Comparison of ENCODE assay signal across 10 cellular contexts in genomic region chr2:73269686-73270465, GRCh38. TPM values are rescaled to one million over a fixed set of nuclear protein-coding genes. Genes with fewer than 3 reads are reported as not detected.
DNase-seq lines count a peak whose midpoint lies in the region; ATAC-seq and TF ChIP-seq lines count a peak whose summit lies in the region.
"Had no signal": no experiment of that assay in that cellular context is flagged by ENCODE, and none has a peak within 500 bp of the region (broad histone marks: within the 10 kb centered on the region; RNA-seq: fewer than 3 reads in every experiment).

No MANE protein-coding gene starts in this region.

- intact Hi-C loops in uterus (cut with DNase I; ENCODE audit: low total_unique reads) = no loop called here

- H2AFZ ChIP-seq in GM23338 = no peak overlapping the region

- POLR2A ChIA-PET in CD8-positive, alpha-beta memory T cell (lab: Charles Lee) = interaction anchor here (1.6 kb wide), 1 partner anchor 20 kb away, joined by 5 read pairs; no protein-coding TSS in a partner anchor
- POLR2A ChIA-PET in activated CD8-positive, alpha-beta T cell treated with anti-CD3 and anti-CD28 coated beads, Interleukin-2, amount 10 ng/mL, durations not matched to agents 7 days and 5 days (lab: Charles Lee) = interaction anchor here (0.6 to 1.3 kb wide), 2 partner anchors 34 to 36 kb away, joined by 3 read pairs; partner anchors contain the start of gene CCT7

- TF ChIP-seq CTCF in GM23338 (conservative IDR thresholded peaks at IDR 0.05; ENCODE audit: low read depth in 2 of 2) (no peak), uterus (IDR thresholded peaks at IDR 0.05) (no peak)

- no peaks in the 10 kb centered on the region for H3K9me3 ChIP-seq in CD8-positive, alpha-beta memory T cell (ENCODE audit: low read length)
- no peaks in the 10 kb centered on the region for H3K9me3 ChIP-seq in uterus
- H3K9me3 ChIP-seq: sigmoid colon, thyroid gland had no signal

- H3K27me3 ChIP-seq in CD8-positive, alpha-beta memory T cell (ENCODE audit: insufficient read depth, low read length, poor library complexity, severe bottlenecking) = no peaks in the 10 kb centered on the region
- H3K27me3 ChIP-seq in GM23338 (ENCODE audit: insufficient read depth) (peaks cover 29% of the 10 kb centered on the region), uterus (no peaks in the 10 kb centered on the region)
- H3K27me3 ChIP-seq: thyroid gland had no signal

- CTCF ChIA-PET in CD8-positive, alpha-beta memory T cell (lab: Charles Lee) = interaction anchor here (0.9 kb wide), 1 partner anchor 35 kb away, joined by 3 read pairs; the partner anchor contains the start of gene CCT7
- CTCF ChIA-PET in activated CD8-positive, alpha-beta T cell treated with anti-CD3 and anti-CD28 coated beads, Interleukin-2, amount 10 ng/mL, durations not matched to agents 7 days and 5 days (lab: Charles Lee) = no interaction called here

- H3K9me3 Mint-ChIP-seq in CD8-positive, alpha-beta memory T cell = peaks cover 0 to 1% (median 0%) of the 10 kb centered on the region in 5 donors
- H3K9me3 Mint-ChIP-seq in GM23338 (no peaks in the 10 kb centered on the region; the same call in 1 of the 3 replicates), memory B cell (no peaks in the 10 kb centered on the region)
- H3K9me3 Mint-ChIP-seq in activated CD8-positive, alpha-beta T cell treated with anti-CD3 and anti-CD28 coated beads, Interleukin-2, amount 10 ng/mL, durations not matched to agents 7 days and 5 days (ENCODE audit: insufficient read depth) = no peaks in the 10 kb centered on the region

- H3K4me1 ChIP-seq in CD8-positive, alpha-beta memory T cell (ENCODE audit: insufficient read depth, low read length) = peaks cover 11% of the 10 kb centered on the region
- H3K4me1 ChIP-seq in GM23338 (ENCODE audit: insufficient read depth) (peaks cover 11% of the 10 kb centered on the region), uterus (peaks cover 0 to 3% of the 10 kb centered on the region in 2 donors)

- H3K27ac ChIP-seq in CD8-positive, alpha-beta memory T cell (ENCODE audit: low read depth, low read length) = no peak overlapping the region
- H3K27ac ChIP-seq in GM23338 (ENCODE audit: low read depth) = no peak overlapping the region
- no peak overlapping the region for H3K27ac ChIP-seq in uterus
- H3K27ac ChIP-seq: sigmoid colon, thyroid gland had no signal

- H3K4me3 ChIP-seq in CD8-positive, alpha-beta memory T cell (ENCODE audit: low read length) = peak overlapping the region; percentile 42
- H3K4me3 ChIP-seq in GM23338 (peak overlapping the region; percentile 69), uterus (no peak overlapping the region)

- no peaks in the 10 kb centered on the region for H3K27me3 Mint-ChIP-seq in CD8-positive, alpha-beta memory T cell
- H3K27me3 Mint-ChIP-seq in GM23338 (ENCODE audit: insufficient read depth, low read depth, poor library complexity) = peaks cover 25% of the 10 kb centered on the region
- H3K27me3 Mint-ChIP-seq in activated CD8-positive, alpha-beta T cell treated with anti-CD3 and anti-CD28 coated beads, Interleukin-2, amount 10 ng/mL, durations not matched to agents 7 days and 5 days (ENCODE audit: low read depth) = no peaks in the 10 kb centered on the region
- H3K27me3 Mint-ChIP-seq in memory B cell = no peaks in the 10 kb centered on the region

- TF ChIP-seq POLR2A in uterus (IDR thresholded peaks at IDR 0.05) = no peak

- H3K36me3 Mint-ChIP-seq in CD8-positive, alpha-beta memory T cell = peaks cover 0 to 11% (median 7%) of the 10 kb centered on the region in 3 donors
- peaks cover 11% of the 10 kb centered on the region; the same call in 2 of the 3 replicates for H3K36me3 Mint-ChIP-seq in GM23338 (ENCODE audit: low read depth)
- peaks cover 25% of the 10 kb centered on the region for H3K36me3 Mint-ChIP-seq in activated CD8-positive, alpha-beta T cell treated with anti-CD3 and anti-CD28 coated beads, Interleukin-2, amount 10 ng/mL, durations not matched to agents 7 days and 5 days (ENCODE audit: low read depth)
- peaks cover 9% of the 10 kb centered on the region for H3K36me3 Mint-ChIP-seq in memory B cell

- no peaks in the 10 kb centered on the region for H3K36me3 ChIP-seq in CD8-positive, alpha-beta memory T cell (ENCODE audit: insufficient read depth, low read length)
- H3K36me3 ChIP-seq in GM23338 (ENCODE audit: insufficient read depth) (no peaks in the 10 kb centered on the region), uterus (no peaks in the 10 kb centered on the region)
- H3K36me3 ChIP-seq: sigmoid colon, thyroid gland had no signal

- H3K4me1 Mint-ChIP-seq in CD8-positive, alpha-beta memory T cell = peaks cover 21 to 34% (median 25%) of the 10 kb centered on the region in 3 donors
- H3K4me1 Mint-ChIP-seq in GM23338 (peaks cover 14% of the 10 kb centered on the region), memory B cell (peaks cover 21% of the 10 kb centered on the region)
- H3K4me1 Mint-ChIP-seq in activated CD8-positive, alpha-beta T cell treated with anti-CD3 and anti-CD28 coated beads, Interleukin-2, amount 10 ng/mL, durations not matched to agents 7 days and 5 days (ENCODE audit: low read depth) = peaks cover 20% of the 10 kb centered on the region

- ATAC-seq in GM23338 = peak; percentile 9
- ATAC-seq in activated CD8-positive, alpha-beta T cell treated with anti-CD3 and anti-CD28 coated beads, Interleukin-2, amount 10 ng/mL, durations not matched to agents 7 days and 5 days = peak; percentile 1
- no peak for ATAC-seq in memory B cell (ENCODE audit: low read depth)
- no peak for ATAC-seq in GM19452 (IDR thresholded peaks at IDR 0.05; ENCODE audit: unreplicated experiment)

- H3K4me3 Mint-ChIP-seq in CD8-positive, alpha-beta memory T cell = peak overlapping the region; percentile 58 to 72 (median 63)
- H3K4me3 Mint-ChIP-seq in GM23338 (peak overlapping the region; percentile 65), memory B cell (peak overlapping the region; percentile 72)
- H3K4me3 Mint-ChIP-seq in activated CD8-positive, alpha-beta T cell treated with anti-CD3 and anti-CD28 coated beads, Interleukin-2, amount 10 ng/mL, durations not matched to agents 7 days and 5 days = peak overlapping the region; percentile 52

- H3K79me2 ChIP-seq in GM23338 (replicated peaks; ENCODE audit: insufficient read depth) = 0 out of 2 replicates have a peak, but pooled peaks cover 5% of the 10 kb centered on the region

- peak overlapping the region; percentile 85 for H3K4me2 ChIP-seq in GM23338

- H4K20me1 ChIP-seq in GM23338 (replicated peaks; ENCODE audit: insufficient read depth) = peaks cover 9% of the 10 kb centered on the region; the same call in 1 of the 2 replicates

- peaks cover 8% of the 10 kb centered on the region; the same call in 1 of the 2 replicates for H3F3A ChIP-seq in GM23338 (replicated peaks; ENCODE audit: low read depth)

- no peak for DNase-seq in CD8-positive, alpha-beta memory T cell
- DNase-seq in GM23338 (ENCODE audit: low spot score) (no peak), memory B cell (ENCODE audit: low spot score in 2 of 2) (no peak), uterus (no peak), islet precursor cell (no peak)
- no peak for DNase-seq in activated CD8-positive, alpha-beta T cell treated with anti-CD3 and anti-CD28 coated beads, Interleukin-2, amount 10 ng/mL, durations not matched to agents 7 days and 5 days
- no peak for DNase-seq in activated CD4-positive, alpha-beta T cell treated with anti-CD3 and anti-CD28 coated beads, Interleukin-2, amount 50 U/mL, for 4 hours
- DNase-seq: sigmoid colon had no signal

- peak overlapping the region in 6 of 8 donors; percentile 12 to 88 (median 62) for H3K27ac Mint-ChIP-seq in CD8-positive, alpha-beta memory T cell
- H3K27ac Mint-ChIP-seq in GM23338 (no peak overlapping the region), memory B cell (no peak overlapping the region)
- peak overlapping the region; percentile 69 for H3K27ac Mint-ChIP-seq in activated CD8-positive, alpha-beta T cell treated with anti-CD3 and anti-CD28 coated beads, Interleukin-2, amount 10 ng/mL, durations not matched to agents 7 days and 5 days

- H3K9me2 ChIP-seq in GM23338 (ENCODE audit: insufficient read depth) = no peaks in the 10 kb centered on the region

RNA-seq across cellular contexts. Expression of gene FBXO41, which starts 14.4 kb away (rescaled TPM):
- 10 to 100 TPM; 25.3 to 25.6 TPM for total RNA-seq in CD8-positive, alpha-beta memory T cell
- 2.4 TPM for polyA plus RNA-seq in CD8-positive, alpha-beta memory T cell
- 13.8 and 16.5 TPM in 2 replicates for total RNA-seq in GM23338 (2014; rRNA removed; shearing (Covaris generic))
- polyA plus RNA-seq in GM23338 (2016; fragmentation: Nextera tagmentation; extraction: Ambion mirVana) = 3.1 and 3.5 TPM in 2 replicates
- 10 to 100 TPM; 32.0 to 32.3 TPM for total RNA-seq in activated CD8-positive, alpha-beta T cell treated with anti-CD3 and anti-CD28 coated beads, Interleukin-2, amount 10 ng/mL, durations not matched to agents 7 days and 5 days
- total RNA-seq in uterus = 1 to 10 TPM in 3 of 4 donors, under 1 TPM in 1; 0.29 to 5.6 (median 1.6) TPM

RNA-seq across cellular contexts. Expression of gene EGR4, which starts 23.5 kb away (rescaled TPM):
- total RNA-seq in CD8-positive, alpha-beta memory T cell = under 1 TPM; 0.31 to 0.55 TPM
- polyA plus RNA-seq in CD8-positive, alpha-beta memory T cell = not detected
- not detected in 2 replicates for total RNA-seq in GM23338 (2014; rRNA removed; shearing (Covaris generic))
- polyA plus RNA-seq in GM23338 (2016; fragmentation: Nextera tagmentation; extraction: Ambion mirVana) = 0.23 TPM in 1 of 2 replicates, not detected in the other
- not detected for total RNA-seq in activated CD8-positive, alpha-beta T cell treated with anti-CD3 and anti-CD28 coated beads, Interleukin-2, amount 10 ng/mL, durations not matched to agents 7 days and 5 days
- not detected for total RNA-seq in uterus
- total RNA-seq: thyroid gland had no signal

RNA-seq across cellular contexts. Expression of gene CCT7, which starts 35.8 kb away (rescaled TPM):
- total RNA-seq in CD8-positive, alpha-beta memory T cell = 100 to 1,000 TPM; 750 to 758 TPM
- 263 TPM for polyA plus RNA-seq in CD8-positive, alpha-beta memory T cell
- 516 and 642 TPM in 2 replicates for total RNA-seq in GM23338 (2014; rRNA removed; shearing (Covaris generic))
- polyA plus RNA-seq in GM23338 (2016; fragmentation: Nextera tagmentation; extraction: Ambion mirVana) = 269 and 287 TPM in 2 replicates
- 100 to 1,000 TPM; 347 to 362 TPM for total RNA-seq in activated CD8-positive, alpha-beta T cell treated with anti-CD3 and anti-CD28 coated beads, Interleukin-2, amount 10 ng/mL, durations not matched to agents 7 days and 5 days
- 100 to 1,000 TPM; 118 to 269 (median 188) TPM for total RNA-seq in uterus

RNA-seq across cellular contexts. Expression of gene PRADC1, which starts 36.8 kb away (rescaled TPM):
- 10 to 100 TPM; 21.1 to 24.9 TPM for total RNA-seq in CD8-positive, alpha-beta memory T cell
- 27.2 TPM for polyA plus RNA-seq in CD8-positive, alpha-beta memory T cell
- 6.5 and 8.6 TPM in 2 replicates for total RNA-seq in GM23338 (2014; rRNA removed; shearing (Covaris generic))
- 6.8 and 8.3 TPM in 2 replicates for polyA plus RNA-seq in GM23338 (2016; fragmentation: Nextera tagmentation; extraction: Ambion mirVana)
- 10 to 100 TPM; 19.0 to 19.1 TPM for total RNA-seq in activated CD8-positive, alpha-beta T cell treated with anti-CD3 and anti-CD28 coated beads, Interleukin-2, amount 10 ng/mL, durations not matched to agents 7 days and 5 days
- total RNA-seq in uterus = 10 to 100 TPM in 2 of 4 donors, 1 to 10 TPM in 2; 2.3 to 11.8 (median 9.8) TPM

RNA-seq across cellular contexts. Expression of gene SMYD5, which starts 55.8 kb away (rescaled TPM):
- 10 to 100 TPM; 41.2 to 42.8 TPM for total RNA-seq in CD8-positive, alpha-beta memory T cell
- polyA plus RNA-seq in CD8-positive, alpha-beta memory T cell = 21.5 TPM
- 45.8 and 47.3 TPM in 2 replicates for total RNA-seq in GM23338 (2014; rRNA removed; shearing (Covaris generic))
- polyA plus RNA-seq in GM23338 (2016; fragmentation: Nextera tagmentation; extraction: Ambion mirVana) = 17.9 and 20.5 TPM in 2 replicates
- 10 to 100 TPM; 16.6 to 21.3 TPM for total RNA-seq in activated CD8-positive, alpha-beta T cell treated with anti-CD3 and anti-CD28 coated beads, Interleukin-2, amount 10 ng/mL, durations not matched to agents 7 days and 5 days
- 10 to 100 TPM in 3 of 4 donors, 1 to 10 TPM in 1; 5.9 to 31.1 (median 22.7) TPM for total RNA-seq in uterus

Comparison
In these comparisons a context has a peak if more than half of its experiments do, and no peak if none do; other contexts are left out.
1. H3K4me3 ChIP-seq: peak in CD8-positive, alpha-beta memory T cell (single experiment) and GM23338 (single experiment); none in uterus (0 of 2).
2. H3K27ac Mint-ChIP-seq: peak in CD8-positive, alpha-beta memory T cell (6 of 8) and activated CD8-positive, alpha-beta T cell treated with anti-CD3 and anti-CD28 coated beads, Interleukin-2, amount 10 ng/mL, durations not matched to agents 7 days and 5 days (single experiment); none in GM23338 (single experiment) and memory B cell (single experiment).
3. ATAC-seq: peak in GM23338 (single experiment) and activated CD8-positive, alpha-beta T cell treated with anti-CD3 and anti-CD28 coated beads, Interleukin-2, amount 10 ng/mL, durations not matched to agents 7 days and 5 days (single experiment); none in memory B cell (single experiment) and GM19452 (single experiment).
4. Peak in every context shown above with its lines, with median percentiles within 50 percentile points of each other: H3K4me3 Mint-ChIP-seq.